8 cellular contexts compared by ENCODE assay signal in the genomic region with DNA sequence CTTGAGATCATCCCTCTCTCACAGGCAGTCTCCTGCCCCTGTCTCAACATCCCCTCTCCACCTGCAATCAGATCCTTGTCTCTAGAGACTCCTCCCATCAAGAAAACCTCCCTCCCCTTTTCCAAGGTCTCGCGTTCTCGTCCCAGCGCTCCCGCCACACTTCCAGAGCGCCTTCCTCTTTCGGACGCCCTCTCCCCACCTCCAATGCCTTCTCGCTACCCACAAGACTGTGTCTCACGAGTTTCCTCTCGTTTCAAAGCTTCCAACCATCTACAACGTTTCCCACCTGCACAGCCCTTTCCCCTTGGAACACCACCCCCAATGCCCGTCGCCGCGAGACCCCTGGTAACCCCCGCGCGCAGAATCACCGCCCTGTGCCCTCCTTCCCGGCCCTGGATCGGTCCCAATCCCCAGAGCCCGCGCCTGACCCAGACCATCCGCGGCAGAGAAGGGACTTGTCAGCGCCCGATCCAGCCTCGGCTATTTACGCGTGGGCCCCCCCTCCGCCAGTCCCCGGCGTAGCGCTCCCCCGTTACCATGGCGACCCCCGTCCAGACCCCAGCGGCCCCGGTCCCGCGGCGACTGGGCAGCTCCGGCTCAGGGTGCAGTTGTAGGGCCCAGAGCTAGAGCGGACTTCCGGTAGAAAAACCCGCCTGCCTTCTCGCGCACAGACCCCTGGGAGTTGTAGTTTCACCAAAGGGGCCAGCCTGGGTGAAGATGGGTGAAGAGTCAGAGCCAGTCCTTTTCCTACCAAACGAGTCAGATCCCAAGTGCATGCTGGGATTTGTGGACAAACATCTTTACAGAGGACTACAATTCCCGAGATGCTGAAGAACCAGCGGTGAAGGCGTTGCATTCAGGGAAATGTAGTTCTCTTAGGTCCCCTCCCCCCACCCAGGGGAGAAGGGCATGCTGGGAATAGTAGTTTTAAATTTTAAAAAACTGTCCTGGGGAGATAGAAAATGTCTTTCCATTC. TPM values are rescaled to one million over a fixed set of nuclear protein-coding genes. Genes with fewer than 3 reads are reported as not detected.
DNase-seq lines count a peak whose midpoint lies in the region; ATAC-seq lines count a peak whose summit lies in the region.

A gene (minus strand): TSS at position 619 of the 976 bp plus-strand sequence. CDS start 80 bp downstream, at position 539.

- H3K27ac ChIP-seq in temporal lobe (ENCODE audit: low read depth, low read length) = peak within 1 kb of the TSS; percentile 44

- peak within 1 kb of the TSS; percentile 82 to 93 for H3K27ac Mint-ChIP-seq in activated naive CD4-positive, alpha-beta T cell treated with anti-CD3 and anti-CD28 coated beads, Interleukin-2, amount 50 U/mL, for 72 hours

- peaks cover 0 to 10% of the 10 kb centered on the region in 2 donors for H3K36me3 Mint-ChIP-seq in activated naive CD4-positive, alpha-beta T cell treated with anti-CD3 and anti-CD28 coated beads, Interleukin-2, amount 50 U/mL, for 72 hours

- peak; percentile 96 for DNase-seq in NCI-H1092 treated with DMSO at 0.1 percent for 48 hours (lab: John Stamatoyannopoulos, UW)
- DNase-seq in SKM-1 (lab: John Stamatoyannopoulos, UW; ENCODE audit: unreplicated experiment) = peak; percentile 51
- peak; percentile 86 to 89 for DNase-seq in activated naive CD4-positive, alpha-beta T cell treated with anti-CD3 and anti-CD28 coated beads, Interleukin-2, amount 50 U/mL, for 72 hours (ENCODE audit: low spot score in 2 of 2)
- peak; percentile 97 for DNase-seq in glomerular endothelial cell (ENCODE audit: extremely low read depth, low read depth, low spot score)
- peak; percentile 96 for DNase-seq in occipital lobe (lab: John Stamatoyannopoulos, UW)

- no peaks in the 10 kb centered on the region for H3K9me3 Mint-ChIP-seq in activated naive CD4-positive, alpha-beta T cell treated with anti-CD3 and anti-CD28 coated beads, Interleukin-2, amount 50 U/mL, for 72 hours

- peak within 1 kb of the TSS; percentile 88 for H3K4me3 ChIP-seq in GM08714 (ENCODE audit: low read length)

- ATAC-seq in HG02610 (IDR thresholded peaks at IDR 0.05; ENCODE audit: unreplicated experiment) = peak; percentile 82
- peak; percentile 99 for ATAC-seq in activated naive CD4-positive, alpha-beta T cell treated with anti-CD3 and anti-CD28 coated beads, Interleukin-2, amount 50 U/mL, for 72 hours

RNA-seq across cellular contexts. Expression of the gene that starts here (rescaled TPM):
- 100 to 1,000 TPM; 114 to 116 TPM for total RNA-seq in activated naive CD4-positive, alpha-beta T cell treated with anti-CD3 and anti-CD28 coated beads, Interleukin-2, amount 50 U/mL, for 72 hours
- total RNA-seq in glomerular endothelial cell = 217 and 287 TPM in 2 replicates
- 49.1 TPM for total RNA-seq in occipital lobe
- 43.0 TPM for total RNA-seq in temporal lobe

Comparison
In these comparisons a context has a peak if more than half of its experiments do, and no peak if none do; other contexts are left out.
1. Peak in every context shown above with its lines: DNase-seq, ATAC-seq, H3K4me3 ChIP-seq and H3K27ac ChIP-seq.